ENCODE assay signal across 11 cellular contexts in genomic region chr2:37604716-37605115, GRCh38.
"Had no signal": no experiment of that assay in that cellular context is flagged by ENCODE, and none has a peak within 500 bp of the region (broad histone marks: within the 10 kb centered on the region; RNA-seq: fewer than 3 reads in every experiment).

No MANE protein-coding gene starts in this region.

- H3K36me3 ChIP-seq: gastrocnemius medialis, heart right ventricle, ovary, thoracic aorta had no signal

- H3K27ac ChIP-seq: gastrocnemius medialis, heart right ventricle, ovary, thoracic aorta had no signal

- H3K4me3 ChIP-seq: gastrocnemius medialis, heart right ventricle, ovary, thoracic aorta had no signal

- DNase-seq: activated CD4-positive, CD25-positive, alpha-beta regulatory T cell treated with anti-CD3 and anti-CD28 coated beads, Interleukin-2, amount 50 U/mL, for 72 hours; activated naive CD4-positive, alpha-beta T cell treated with anti-CD3 and anti-CD28 coated beads, Interleukin-2, amount 10 ng/mL, durations not matched to agents 7 days and 5 days; gastrocnemius medialis; heart right ventricle; naive B cell; ovary; stimulated activated CD4-positive, alpha-beta T cell treated with anti-CD3 and anti-CD28 coated beads, Interleukin-12 subunit alpha, Interleukin-12 subunit beta, amount 100 ng/mL, for 4 hours had no signal

- H3K9me3 ChIP-seq: gastrocnemius medialis, ovary, thoracic aorta had no signal

- FAIRE-seq: islet of Langerhans had no signal

- ATAC-seq: gastrocnemius medialis; heart right ventricle; left lobe of liver; stimulated activated effector memory CD8-positive, alpha-beta T cell treated with anti-CD3 and anti-CD28 coated beads, Interleukin-12 subunit alpha, Interleukin-12 subunit beta, amount 100 ng/mL, for 72 hours had no signal

- H3K27me3 ChIP-seq: gastrocnemius medialis, heart right ventricle, ovary had no signal
